In the genomic region with DNA sequence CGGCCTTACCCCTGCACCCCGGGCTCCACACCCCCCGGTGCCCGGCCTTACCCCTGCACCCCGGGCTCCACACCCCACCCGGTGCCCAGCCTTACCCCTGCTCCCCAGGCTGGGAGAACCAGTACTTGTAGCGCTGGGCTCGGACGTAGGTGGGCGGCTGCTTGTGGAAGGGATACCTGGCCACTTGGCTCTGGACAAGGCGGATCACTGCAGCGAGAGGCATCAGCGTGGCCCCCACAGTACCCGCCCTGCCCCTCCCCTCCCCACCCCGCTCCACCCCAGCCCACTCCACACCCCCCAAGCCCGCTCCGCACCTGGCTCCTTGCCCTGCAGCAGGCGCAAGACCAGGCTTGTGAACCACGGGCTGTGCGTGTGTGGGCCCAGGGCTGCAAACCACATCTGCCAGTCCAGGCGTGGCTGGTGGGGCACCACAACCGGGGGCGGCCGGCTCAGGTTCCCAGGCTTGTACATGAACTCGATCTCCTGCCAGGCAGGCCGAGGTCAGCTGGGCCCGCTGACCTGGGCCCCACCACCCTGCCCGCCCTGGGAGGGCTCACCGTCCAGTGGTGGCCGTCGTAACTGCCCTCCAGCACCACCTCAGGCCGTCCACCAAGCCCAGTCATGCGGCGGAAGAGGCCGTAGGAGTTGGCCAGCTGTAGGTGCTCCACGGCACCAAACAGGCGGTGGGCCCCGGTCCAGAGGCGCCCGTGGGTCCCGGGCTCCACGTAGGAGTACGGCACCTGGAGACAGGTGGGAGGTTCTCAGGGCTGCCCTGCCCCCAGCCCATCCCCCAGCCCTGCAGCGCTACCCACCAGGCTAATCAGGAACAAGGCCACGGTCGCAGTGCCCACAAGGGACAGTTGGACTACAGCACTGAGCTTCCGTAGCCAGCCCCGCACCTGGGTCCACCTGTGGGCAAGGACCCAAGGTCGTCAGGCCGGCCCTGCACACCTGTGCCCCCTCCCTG, we compare ENCODE assay signal across 30 cellular contexts. TPM values are rescaled to one million over a fixed set of nuclear protein-coding genes. Genes with fewer than 3 reads are reported as not detected.
DNase-seq lines count a peak whose midpoint lies in the region; ATAC-seq and TF ChIP-seq lines count a peak whose summit lies in the region.
"Had no signal": no experiment of that assay in that cellular context is flagged by ENCODE, and none has a peak within 500 bp of the region (broad histone marks: within the 10 kb centered on the region; RNA-seq: fewer than 3 reads in every experiment).

No MANE protein-coding gene starts in this region.

- no peak overlapping the region for H4K91ac ChIP-seq in H9 (ENCODE audit: insufficient read length, low read depth, low read length)

- H3K79me1 ChIP-seq in H9 (ENCODE audit: insufficient read depth, low read depth, low read length, poor library complexity, severe bottlenecking): peaks cover 7% of the 10 kb centered on the region

- H3K36me3 Mint-ChIP-seq in H9 (ENCODE audit: insufficient read depth in 1 of 3, low read depth in 3 of 3) (peaks cover 0 to 3% (median 0%) of the 10 kb centered on the region in 3 experiments; a peak in 2 of 7 replicates), endodermal cell (ENCODE audit: low read depth) (peaks cover 2% of the 10 kb centered on the region)
- H3K36me3 Mint-ChIP-seq: activated naive CD4-positive, alpha-beta T cell treated with anti-CD3 and anti-CD28 coated beads, Interleukin-2, amount 50 U/mL, for 24 hours had no signal

- H3K4me2 ChIP-seq in H9 (ENCODE audit: insufficient read depth, insufficient read length, low read length): no peak overlapping the region
- H3K4me2 ChIP-seq in osteoblast (ENCODE audit: insufficient read depth, low read length): no peak overlapping the region
- H3K4me2 ChIP-seq: GM23338, PC-9 had no signal

- no peak overlapping the region for H3T11ph ChIP-seq in H9 (ENCODE audit: low read length)

- no peak overlapping the region for H3K18ac ChIP-seq in H9 (ENCODE audit: insufficient read length, low read depth, low read length)

- H2BK120ac ChIP-seq in H9 (ENCODE audit: low read depth, low read length, poor library complexity, severe bottlenecking): no peak overlapping the region

- H3K27ac ChIP-seq in H9 (ENCODE audit: insufficient read length, low read depth, low read length) (no peak overlapping the region), osteoblast (ENCODE audit: low read depth, low read length) (no peak overlapping the region), endodermal cell (ENCODE audit: low read depth, low read length) (no peak overlapping the region)
- H3K27ac ChIP-seq: epithelial cell of prostate, PC-9 had no signal

- H3K56ac ChIP-seq in H9 (ENCODE audit: insufficient read length, low read depth, low read length): no peak overlapping the region

- TF ChIP-seq POLR2A in GM18505 (IDR thresholded peaks at IDR 0.05; ENCODE audit: borderline replicate concordance, extremely low read depth, insufficient read depth, insufficient read length): no peak

- no peak for TF ChIP-seq CTCF in H9 (conservative IDR thresholded peaks at IDR 0.05)
- no peak for TF ChIP-seq CTCF in osteoblast (IDR thresholded peaks at IDR 0.05; ENCODE audit: extremely low read depth, low read depth, low read length)
- no peak for TF ChIP-seq CTCF in endodermal cell (conservative IDR thresholded peaks at IDR 0.05)

- H4K5ac ChIP-seq in H9 (ENCODE audit: insufficient read length, low read depth, low read length): no peak overlapping the region

- WGBS in H9 (ENCODE audit: extremely low coverage, insufficient read length, low lambda C conversion rate): no CpG with 5 or more reads among the region's 50 CpGs
- 93 to 95% methylated on average over 25 to 47 of the region's 50 CpGs for WGBS in endodermal cell (ENCODE audit: insufficient coverage in 1 of 2, insufficient read length in 1 of 2), 2 experiments

- peaks cover 12% of the 10 kb centered on the region for H3K23me2 ChIP-seq in H9 (ENCODE audit: insufficient read length, low read depth, low read length, poor library complexity, severe bottlenecking)

- H3K27ac Mint-ChIP-seq in H9: no peak overlapping the region
- H3K27ac Mint-ChIP-seq in endodermal cell: no peak overlapping the region
- H3K27ac Mint-ChIP-seq: activated CD8-positive, alpha-beta T cell treated with anti-CD3 and anti-CD28 coated beads, Interleukin-2, amount 10 ng/mL, durations not matched to agents 7 days and 5 days; activated naive CD4-positive, alpha-beta T cell treated with anti-CD3 and anti-CD28 coated beads, Interleukin-2, amount 50 U/mL, for 24 hours; activated T-helper 17 cell treated with anti-CD3 and anti-CD28 coated beads, Interleukin-2, amount 50 U/mL, for 72 hours; CD4-positive, alpha-beta T cell; GM23338; nephron had no signal

- no peak overlapping the region for H3K9ac ChIP-seq in H9 (ENCODE audit: extremely low read depth, insufficient read length, low read length)
- H3K9ac ChIP-seq in endodermal cell (ENCODE audit: extremely low read depth, low read length, poor library complexity, severe bottlenecking): no peak overlapping the region

- no peak overlapping the region for H2BK20ac ChIP-seq in H9 (ENCODE audit: low read depth, low read length, poor library complexity, severe bottlenecking)

- no peaks in the 10 kb centered on the region for H3K27me3 Mint-ChIP-seq in H9 (ENCODE audit: low read depth)
- H3K27me3 Mint-ChIP-seq in endodermal cell (ENCODE audit: insufficient read depth): no peaks in the 10 kb centered on the region
- H3K27me3 Mint-ChIP-seq: activated naive CD4-positive, alpha-beta T cell treated with anti-CD3 and anti-CD28 coated beads, Interleukin-2, amount 50 U/mL, for 24 hours; activated T-helper 17 cell treated with anti-CD3 and anti-CD28 coated beads, Interleukin-2, amount 50 U/mL, for 72 hours; CD4-positive, alpha-beta T cell had no signal

- H4K20me1 ChIP-seq in H9 (ENCODE audit: control insufficient read depth, insufficient read depth, insufficient read length): no peaks in the 10 kb centered on the region
- H4K20me1 ChIP-seq in osteoblast (ENCODE audit: insufficient read depth, low read length): peaks cover 12% of the 10 kb centered on the region

- H3K9me3 ChIP-seq in H9 (ENCODE audit: control insufficient read depth, low read depth, low read length) (no peaks in the 10 kb centered on the region), osteoblast (ENCODE audit: low read depth, low read length) (no peaks in the 10 kb centered on the region), endodermal cell (ENCODE audit: control insufficient read depth, low read length) (no peaks in the 10 kb centered on the region)
- H3K9me3 ChIP-seq: mucosa of descending colon had no signal

- H3K4me1 Mint-ChIP-seq in H9 (peaks cover 9 to 11% of the 10 kb centered on the region in 2 experiments), endodermal cell (peaks cover 8% of the 10 kb centered on the region)

- no peak overlapping the region for H3K4ac ChIP-seq in H9 (ENCODE audit: low read depth, low read length)

- H2AFZ ChIP-seq in H9 (ENCODE audit: low read length) (no peak overlapping the region), osteoblast (ENCODE audit: low read length) (no peak overlapping the region)
- H2AFZ ChIP-seq: GM23338, PC-9 had no signal

- H3K36me3 ChIP-seq in osteoblast (ENCODE audit: insufficient read depth, low read length) (peaks cover 17% of the 10 kb centered on the region), endodermal cell (ENCODE audit: control insufficient read depth, insufficient read depth, low read length) (peaks cover 15% of the 10 kb centered on the region)

- H2AK5ac ChIP-seq in H9 (ENCODE audit: insufficient read length, low read length): no peak overlapping the region

- intact Hi-C loops in head of caudate nucleus (cut with DNase I): loop anchor here (10.0 kb wide), 1 partner anchor 260 kb away; the partner anchor contains the start of gene TUBGCP6

- H3K9me3 Mint-ChIP-seq in H9 (no peaks in the 10 kb centered on the region), endodermal cell (no peaks in the 10 kb centered on the region)
- H3K9me3 Mint-ChIP-seq: activated naive CD4-positive, alpha-beta T cell treated with anti-CD3 and anti-CD28 coated beads, Interleukin-2, amount 50 U/mL, for 24 hours; activated T-helper 17 cell treated with anti-CD3 and anti-CD28 coated beads, Interleukin-2, amount 50 U/mL, for 72 hours; CD4-positive, alpha-beta T cell; GM23338; nephron had no signal

- H3K4me1 ChIP-seq in H9 (ENCODE audit: insufficient read depth, low read length): no peaks in the 10 kb centered on the region
- peaks cover 13% of the 10 kb centered on the region for H3K4me1 ChIP-seq in osteoblast (ENCODE audit: insufficient read depth, low read length)
- peaks cover 7% of the 10 kb centered on the region for H3K4me1 ChIP-seq in endodermal cell (ENCODE audit: control insufficient read depth, insufficient read depth, low read length)

- DNase-seq in NCI-H2171 treated with DMSO at 0.1 percent for 48 hours (lab: John Stamatoyannopoulos, UW) (peak; percentile 23), NCI-H2171 (lab: John Stamatoyannopoulos, UW) (no peak), H9 (peak; percentile 23), ecto neural progenitor cell (ENCODE audit: low spot score) (peak; percentile 43), osteoblast (ENCODE audit: insufficient read length, low spot score, missing footprints) (peak; percentile 65), head of caudate nucleus (no peak), endodermal cell (no peak)
- DNase-seq: activated CD4-positive, alpha-beta T cell treated with anti-CD3 and anti-CD28 coated beads for 1 hour; activated CD8-positive, alpha-beta T cell treated with anti-CD3 and anti-CD28 coated beads, Interleukin-2, amount 10 ng/mL, durations not matched to agents 7 days and 5 days; effector CD4-positive, alpha-beta T cell; NCI-H1092 treated with DMSO at 0.1 percent for 48 hours; NCI-H187 treated with DMSO at 0.1 percent for 48 hours; NCI-H526; NK-92 treated with Interleukin-12 subunit alpha and Interleukin-12 subunit beta, amount 100 ng/mL, for 24 hours; PC-9; SHP77; stimulated activated naive CD4-positive, alpha-beta T cell treated with Interleukin-2 at 50 U/mL for 16 hours had no signal

- no peak overlapping the region for H3K14ac ChIP-seq in H9 (ENCODE audit: insufficient read depth, low read length)

- no peak overlapping the region for H4K8ac ChIP-seq in H9 (replicated peaks; ENCODE audit: insufficient read length, low read depth, low read length)

- H3K27me3 ChIP-seq in H9 (ENCODE audit: insufficient read depth, low read length): no peaks in the 10 kb centered on the region
- no peaks in the 10 kb centered on the region for H3K27me3 ChIP-seq in osteoblast (ENCODE audit: insufficient read depth, low read length)
- no peaks in the 10 kb centered on the region for H3K27me3 ChIP-seq in endodermal cell (ENCODE audit: control insufficient read depth, insufficient read depth, low read length, poor library complexity, severe bottlenecking)

- H2BK15ac ChIP-seq in H9 (ENCODE audit: low read depth, low read length): no peak overlapping the region

- no peak overlapping the region for H3K23ac ChIP-seq in H9 (ENCODE audit: insufficient read length, low read depth, low read length)

- H2BK5ac ChIP-seq in H9 (ENCODE audit: insufficient read length, low read length): no peak overlapping the region

- H2BK12ac ChIP-seq in H9 (ENCODE audit: insufficient read length, low read depth, low read length): no peak overlapping the region

- H3K79me2 ChIP-seq in H9 (ENCODE audit: insufficient read depth, low read length) (peaks cover 9% of the 10 kb centered on the region; the same call in 1 of the 2 replicates), osteoblast (ENCODE audit: insufficient read depth, low read length) (peaks cover 39% of the 10 kb centered on the region)

- H3K4me3 Mint-ChIP-seq in H9: no peak overlapping the region
- no peak overlapping the region for H3K4me3 Mint-ChIP-seq in endodermal cell
- H3K4me3 Mint-ChIP-seq: activated naive CD4-positive, alpha-beta T cell treated with anti-CD3 and anti-CD28 coated beads, Interleukin-2, amount 50 U/mL, for 24 hours; CD4-positive, alpha-beta T cell; GM23338 had no signal

- ATAC-seq in GM18505 (IDR thresholded peaks at IDR 0.05; ENCODE audit: unreplicated experiment): no peak
- ATAC-seq: activated CD8-positive, alpha-beta T cell treated with anti-CD3 and anti-CD28 coated beads, Interleukin-2, amount 10 ng/mL, durations not matched to agents 7 days and 5 days; activated T-helper 17 cell treated with anti-CD3 and anti-CD28 coated beads, Interleukin-2, amount 50 U/mL, for 72 hours; K562; mucosa of descending colon had no signal

- no peak overlapping the region for H3K4me3 ChIP-seq in osteoblast (ENCODE audit: insufficient read depth, low read length)
- no peak overlapping the region for H3K4me3 ChIP-seq in endodermal cell (ENCODE audit: low read length)
- H3K4me3 ChIP-seq: GM23338, K562, lung, mucosa of descending colon, PC-9 had no signal

RNA-seq across cellular contexts. Expression of gene LMF2, which starts 3.0 kb away (rescaled TPM):
- total RNA-seq in H9 (2021) (43.6 and 46.0 TPM in 2 replicates), osteoblast (56.8 and 60.7 TPM in 2 replicates), endodermal cell (10 to 100 TPM; 58.8 to 65.2 TPM)
- polyA plus RNA-seq in endodermal cell (2013, experiment 1 of 2): 53.1 TPM
- 43.3 TPM for polyA plus RNA-seq in endodermal cell (2013, experiment 2 of 2)

RNA-seq across cellular contexts. Expression of gene NCAPH2, which starts 3.5 kb away (rescaled TPM):
- total RNA-seq in H9 (2021) (76.2 and 78.1 TPM in 2 replicates), osteoblast (24.2 and 27.5 TPM in 2 replicates), endodermal cell (10 to 100 TPM; 63.3 to 73.1 TPM)
- polyA plus RNA-seq in endodermal cell (2013, experiment 1 of 2): 52.0 TPM
- 49.5 TPM for polyA plus RNA-seq in endodermal cell (2013, experiment 2 of 2)

RNA-seq across cellular contexts. Expression of gene MIOX, which starts 17.9 kb away (rescaled TPM):
- 1.4 and 1.5 TPM in 2 replicates for total RNA-seq in H9 (2021)
- under 0.01 TPM in 1 of 2 replicates, not detected in the other for total RNA-seq in osteoblast
- total RNA-seq in endodermal cell: not detected
- polyA plus RNA-seq in endodermal cell (2013, experiment 1 of 2): 0.21 TPM
- polyA plus RNA-seq in endodermal cell (2013, experiment 2 of 2): 0.29 TPM
- total RNA-seq: A172; CD4-positive, alpha-beta T cell; GM23338; K562; lung; mucosa of descending colon; omental fat pad; temporal lobe had no signal
- polyA plus RNA-seq: GM23338 had no signal

RNA-seq across cellular contexts. Expression of gene SCO2, which starts 20.9 kb away (rescaled TPM):
- 3.3 and 3.4 TPM in 2 replicates for total RNA-seq in H9 (2021)
- total RNA-seq in osteoblast: 5.1 and 5.6 TPM in 2 replicates
- 1 to 10 TPM in 1 of 2 donors, under 1 TPM in 1; 0.89 to 2.3 TPM for total RNA-seq in endodermal cell
- polyA plus RNA-seq in endodermal cell (2013, experiment 1 of 2): 2.3 TPM
- polyA plus RNA-seq in endodermal cell (2013, experiment 2 of 2): 0.91 TPM

RNA-seq across cellular contexts. Expression of gene ADM2, which starts 23.2 kb away (rescaled TPM):
- 11.4 and 11.9 TPM in 2 replicates for total RNA-seq in H9 (2021)
- total RNA-seq in osteoblast: 9.1 and 9.4 TPM in 2 replicates
- 1 to 10 TPM; 4.0 to 4.2 TPM for total RNA-seq in endodermal cell
- 5.0 TPM for polyA plus RNA-seq in endodermal cell (2013, experiment 1 of 2)
- 2.8 TPM for polyA plus RNA-seq in endodermal cell (2013, experiment 2 of 2)
- total RNA-seq: A172 had no signal

Comparison
In these comparisons a context has a peak if more than half of its experiments do, and no peak if none do; other contexts are left out.
1. DNase-seq: peak in NCI-H2171 treated with DMSO at 0.1 percent for 48 hours (single experiment), H9 (single experiment), ecto neural progenitor cell (single experiment) and osteoblast (single experiment); none in NCI-H2171 (single experiment), head of caudate nucleus (0 of 42) and endodermal cell (single experiment).